In genomic region chr13:35225582-35225981, GRCh38 we compare ENCODE assay signal across 15 cellular contexts.
A peak's percentile ranks its signal among the peaks of the same experiment; 100 is the strongest.
DNase-seq lines count a peak whose midpoint lies in the region; ATAC-seq and TF ChIP-seq lines count a peak whose summit lies in the region.
"Had no signal": no experiment of that assay in that cellular context is flagged by ENCODE, and none has a peak within 500 bp of the region (broad histone marks: within the 10 kb centered on the region; RNA-seq: fewer than 3 reads in every experiment).

No MANE protein-coding gene starts in this region.

- POLR2A ChIA-PET in OCI-LY7 (lab: Charles Lee): no interaction called here

- H4K20me1 ChIP-seq in OCI-LY7 (ENCODE audit: insufficient read depth, low read length): no peaks in the 10 kb centered on the region

- H3K9me2 ChIP-seq in OCI-LY7 (ENCODE audit: insufficient read depth, low read length): no peaks in the 10 kb centered on the region

- no peak overlapping the region for H3K18ac ChIP-seq in neuronal stem cell (ENCODE audit: low read length)

- CTCF ChIA-PET in OCI-LY7 (lab: Charles Lee; ENCODE audit: unreplicated experiment): no interaction called here

- H3K23ac ChIP-seq in neuronal stem cell (ENCODE audit: low read depth, low read length, poor library complexity): no peak overlapping the region

- H2BK12ac ChIP-seq in neuronal stem cell (ENCODE audit: low read length): no peak overlapping the region

- H3K4me3 ChIP-seq in HUES48 (ENCODE audit: low read depth, low read length): no peak overlapping the region
- H3K4me3 ChIP-seq in iPS-18a (ENCODE audit: low read length): no peak overlapping the region
- H3K4me3 ChIP-seq in neuronal stem cell (ENCODE audit: low read length in 2 of 2): no peak overlapping the region
- no peak overlapping the region for H3K4me3 ChIP-seq in OCI-LY7 (ENCODE audit: low read depth, low read length, poor library complexity, severe bottlenecking)
- H3K4me3 ChIP-seq: A549 had no signal

- BruUV-seq in OCI-LY7 (replicated peaks; lab: Mats Ljungman, UMichigan): no TSS peak

- peaks cover 14% of the 10 kb centered on the region for H3K4me1 ChIP-seq in HUES48 (ENCODE audit: control insufficient read depth, insufficient read depth, low read length)
- H3K4me1 ChIP-seq in iPS-18a (ENCODE audit: control insufficient read depth, low read depth, low read length): peaks cover 12% of the 10 kb centered on the region
- H3K4me1 ChIP-seq in neuronal stem cell (ENCODE audit: control insufficient read depth in 2 of 2, insufficient read depth in 1 of 2, low read depth in 1 of 2, low read length in 2 of 2): peaks cover 11 to 14% of the 10 kb centered on the region in 2 donors
- H3K4me1 ChIP-seq in OCI-LY7 (ENCODE audit: insufficient read depth, low read length, poor library complexity, severe bottlenecking): no peaks in the 10 kb centered on the region
- H3K4me1 ChIP-seq: A549 had no signal

- no peak overlapping the region for H3K4ac ChIP-seq in neuronal stem cell (ENCODE audit: low read length)

- no peak overlapping the region for H4K8ac ChIP-seq in neuronal stem cell (ENCODE audit: low read depth, low read length)

- no peak overlapping the region for H3K9ac ChIP-seq in HUES48 (ENCODE audit: low read depth, low read length)
- H3K9ac ChIP-seq in iPS-18a (ENCODE audit: low read length): peak overlapping the region; percentile 1
- no peak overlapping the region for H3K9ac ChIP-seq in neuronal stem cell (ENCODE audit: low read depth, low read length, poor library complexity)

- no CpG with 5 or more reads among the region's 2 CpGs for WGBS in neuronal stem cell (ENCODE audit: extremely low coverage in 2 of 2, insufficient read length in 2 of 2, insufficient replicate concordance in 1 of 2), 2 donors

- DNase-seq in NCI-H69 (lab: John Stamatoyannopoulos, UW) (peak; percentile 36), neuronal stem cell (ENCODE audit: low spot score) (no peak), OCI-LY7 (ENCODE audit: low spot score) (no peak), NCI-H526 (lab: John Stamatoyannopoulos, UW) (no peak)
- DNase-seq: BE2C; CD4-positive, alpha-beta memory T cell; DMS79; HCEC 1CT; HFFc6 had no signal

- ATAC-seq in GM18511 (IDR thresholded peaks at IDR 0.05; ENCODE audit: unreplicated experiment): no peak
- ATAC-seq: A549 had no signal

- H3K36me3 ChIP-seq in HUES48 (ENCODE audit: control insufficient read depth, insufficient read depth, low read length) (no peaks in the 10 kb centered on the region), iPS-18a (ENCODE audit: control insufficient read depth, low read depth, low read length) (no peaks in the 10 kb centered on the region), neuronal stem cell (replicated peaks in 1 of 2; ENCODE audit: control insufficient read depth in 2 of 2, insufficient read depth in 2 of 2, low read length in 2 of 2) (no peaks in the 10 kb centered on the region), OCI-LY7 (ENCODE audit: insufficient read depth, low read length) (no peaks in the 10 kb centered on the region)
- H3K36me3 ChIP-seq: BE2C had no signal

- TF ChIP-seq CTCF in OCI-LY7 (conservative IDR thresholded peaks at IDR 0.05; ENCODE audit: low read length): no peak

- H3K79me2 ChIP-seq in OCI-LY7 (ENCODE audit: insufficient read depth, low read depth, low read length): no peaks in the 10 kb centered on the region

- H3K9me3 ChIP-seq in HUES48 (ENCODE audit: control insufficient read depth, insufficient read depth, low read length) (no peaks in the 10 kb centered on the region), iPS-18a (ENCODE audit: control insufficient read depth, low read depth, low read length) (no peaks in the 10 kb centered on the region), neuronal stem cell (replicated peaks in 1 of 2; ENCODE audit: control insufficient read depth in 2 of 2, insufficient read depth in 1 of 2, low read depth in 1 of 2, low read length in 2 of 2) (peaks cover 0 to 4% of the 10 kb centered on the region in 2 donors), OCI-LY7 (ENCODE audit: low read length) (no peaks in the 10 kb centered on the region)
- H3K9me3 ChIP-seq: A549, BE2C had no signal

- H4K91ac ChIP-seq in neuronal stem cell (ENCODE audit: low read depth, low read length, poor library complexity): no peak overlapping the region

- peak overlapping the region; percentile 57 for H3K27ac ChIP-seq in HUES48 (ENCODE audit: low read depth, low read length)
- H3K27ac ChIP-seq in iPS-18a (ENCODE audit: low read length): no peak overlapping the region
- peak overlapping the region; percentile 78 for H3K27ac ChIP-seq in neuronal stem cell (replicated peaks; ENCODE audit: low read length)
- H3K27ac ChIP-seq in OCI-LY7 (ENCODE audit: low read depth, low read length, poor library complexity, severe bottlenecking): no peak overlapping the region
- H3K27ac ChIP-seq: A549, C4-2B, HL-60 had no signal

- H3K27me3 ChIP-seq in HUES48 (ENCODE audit: control insufficient read depth, insufficient read depth, low read length) (no peaks in the 10 kb centered on the region), iPS-18a (ENCODE audit: control insufficient read depth, insufficient read depth, low read length) (no peaks in the 10 kb centered on the region), neuronal stem cell (ENCODE audit: control insufficient read depth in 3 of 3, insufficient read depth in 3 of 3, low read depth in 1 of 3, low read length in 3 of 3) (no peaks in the 10 kb centered on the region)
- H3K27me3 ChIP-seq: BE2C had no signal

- H2AFZ ChIP-seq in neuronal stem cell (ENCODE audit: low read length) (peak overlapping the region; percentile 64), OCI-LY7 (ENCODE audit: low read length) (no peak overlapping the region)

- H3K79me1 ChIP-seq in neuronal stem cell (ENCODE audit: low read depth, low read length): no peaks in the 10 kb centered on the region

- H2AK5ac ChIP-seq in neuronal stem cell (ENCODE audit: low read depth, low read length): no peak overlapping the region

- no peak overlapping the region for H2BK5ac ChIP-seq in neuronal stem cell (ENCODE audit: low read length)

- H3K4me2 ChIP-seq in neuronal stem cell (ENCODE audit: insufficient read depth, low read length, poor library complexity, severe bottlenecking): no peak overlapping the region
- no peak overlapping the region for H3K4me2 ChIP-seq in OCI-LY7 (ENCODE audit: low read length)
- H3K4me2 ChIP-seq: A549 had no signal

- no peak overlapping the region for H2BK15ac ChIP-seq in neuronal stem cell (ENCODE audit: low read length)

- no peak overlapping the region for H3K14ac ChIP-seq in neuronal stem cell (ENCODE audit: low read length)

- H2BK120ac ChIP-seq in neuronal stem cell (ENCODE audit: low read depth, low read length): no peak overlapping the region

- intact Hi-C loops in OCI-LY7 (cut with micrococcal nuclease; ENCODE audit: unreplicated experiment): no loop called here

Comparison
In these comparisons a context has a peak if more than half of its experiments do, and no peak if none do; other contexts are left out.
1. H3K27ac ChIP-seq: peak in HUES48 (single experiment) and neuronal stem cell (single experiment); none in iPS-18a (single experiment) and OCI-LY7 (single experiment).